ENCODE assay signal across 2 cellular contexts in genomic region chr3:123618768-123619484, GRCh38.
TF ChIP-seq lines count a peak whose summit lies in the region.

No MANE protein-coding gene starts in this region.

TF ChIP-seq in HepG2, 621 proteins besides CTCF, POLR2A, EP300 and RAD21:
- TF ChIP-seq ATM (IDR thresholded peaks at IDR 0.05; ENCODE audit: borderline replicate concordance) (no peak), ZNF124 (CRISPR knock-in tag; IDR thresholded peaks at IDR 0.05) (no peak), HBP1 (CRISPR knock-in tag; IDR thresholded peaks at IDR 0.05; ENCODE audit: low read depth) (no peak), ZNF512 (CRISPR knock-in tag; IDR thresholded peaks at IDR 0.05) (no peak), RBAK (CRISPR knock-in tag; IDR thresholded peaks at IDR 0.05) (no peak), ZNF432 (CRISPR knock-in tag; IDR thresholded peaks at IDR 0.05; ENCODE audit: borderline replicate concordance) (no peak), TAF1 (CRISPR knock-in tag; IDR thresholded peaks at IDR 0.05) (no peak), ZNF766 (CRISPR knock-in tag; IDR thresholded peaks at IDR 0.05; ENCODE audit: borderline replicate concordance) (no peak), ARHGAP35 (CRISPR knock-in tag; IDR thresholded peaks at IDR 0.05; ENCODE audit: borderline replicate concordance) (no peak), ZNF589 (CRISPR knock-in tag; conservative IDR thresholded peaks at IDR 0.05) (no peak), RARG (CRISPR knock-in tag; IDR thresholded peaks at IDR 0.05; ENCODE audit: low read depth) (no peak), NFAT5 (CRISPR knock-in tag; IDR thresholded peaks at IDR 0.05) (no peak), NKX3-1 (CRISPR knock-in tag; IDR thresholded peaks at IDR 0.05) (no peak), ZNF577 (CRISPR knock-in tag; IDR thresholded peaks at IDR 0.05; ENCODE audit: borderline replicate concordance, low read depth) (no peak), HNRNPUL1 (IDR thresholded peaks at IDR 0.05; ENCODE audit: low read depth, low read length) (no peak), ZFAT (CRISPR knock-in tag; conservative IDR thresholded peaks at IDR 0.05) (no peak), ZNF30 (CRISPR knock-in tag; IDR thresholded peaks at IDR 0.05) (no peak)

TF ChIP-seq in K562, 482 proteins besides CTCF, POLR2A, EP300 and RAD21:
- TF ChIP-seq NFIX (CRISPR knock-in tag; IDR thresholded peaks at IDR 0.05; ENCODE audit: low read depth) (peak; percentile 70), NFIC (IDR thresholded peaks at IDR 0.05) (peak; percentile 91), ZNF561 (CRISPR knock-in tag; conservative IDR thresholded peaks at IDR 0.05) (no peak), SPI1 (IDR thresholded peaks at IDR 0.05; ENCODE audit: borderline replicate concordance, low read depth, low read length) (peak; percentile 51; the same call in 1 of the 2 replicates)
